ENCODE assay signal across 19 cellular contexts in the genomic region with DNA sequence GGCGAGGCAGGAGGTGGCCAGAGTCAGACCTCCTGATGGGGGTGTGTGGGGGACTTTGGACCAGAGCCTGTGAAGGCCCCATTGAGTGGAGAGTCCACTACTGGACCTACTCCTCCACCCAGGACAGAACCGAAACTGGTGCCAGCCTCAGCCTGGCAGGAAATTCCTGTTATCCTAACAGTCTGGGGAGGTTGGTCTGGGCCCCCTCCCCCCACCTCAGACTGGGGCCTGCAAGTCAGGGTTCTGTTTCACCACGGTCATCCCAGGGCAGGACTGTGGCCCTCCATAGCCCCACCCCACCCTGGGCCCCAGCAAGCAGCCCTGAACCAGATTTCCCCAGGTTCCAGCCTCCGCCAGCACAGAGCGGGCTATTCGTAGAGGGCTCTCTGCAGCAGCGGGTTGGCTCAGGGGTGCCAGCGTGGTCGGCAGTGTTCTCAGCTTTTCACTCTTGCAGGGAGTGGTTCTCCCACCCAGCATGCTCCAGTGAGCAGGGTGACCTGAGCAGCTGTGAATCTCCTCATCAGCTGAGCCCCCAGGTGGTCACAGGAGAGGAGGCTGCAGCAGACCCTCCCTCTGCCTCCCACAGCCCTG.
"Had no signal": no experiment of that assay in that cellular context is flagged by ENCODE, and none has a peak within 500 bp of the region (broad histone marks: within the 10 kb centered on the region; RNA-seq: fewer than 3 reads in every experiment).

No MANE protein-coding gene starts in this region.

- H3K4me1 Mint-ChIP-seq: activated CD4-positive, alpha-beta T cell treated with anti-CD3 and anti-CD28 coated beads, Interleukin-2, amount 10 ng/mL, durations not matched to agents 7 days and 5 days had no signal

- H3K27ac Mint-ChIP-seq: activated CD4-positive, alpha-beta T cell treated with anti-CD3 and anti-CD28 coated beads, Interleukin-2, amount 10 ng/mL, durations not matched to agents 7 days and 5 days; effector memory CD8-positive, alpha-beta T cell; T-helper 1 cell treated with Interleukin-12 subunit alpha and Interleukin-12 subunit beta and Interleukin-4 antibody, amounts not matched to agents 30 μg/mL and 1 μg/mL, for 36 hours had no signal

- H3K36me3 Mint-ChIP-seq: activated naive CD4-positive, alpha-beta T cell treated with anti-CD3 and anti-CD28 coated beads, Interleukin-2, amount 50 U/mL, for 72 hours had no signal

- H3K4me3 ChIP-seq: hepatocyte, tibial artery had no signal

- H3K36me3 ChIP-seq: tibial artery had no signal

- DNase-seq: activated CD4-positive, alpha-beta T cell treated with anti-CD3 and anti-CD28 coated beads, Interleukin-2, amount 10 ng/mL, durations not matched to agents 7 days and 5 days; activated CD8-positive, alpha-beta T cell treated with anti-CD3 and anti-CD28 coated beads, Interleukin-2, amount 10 ng/mL, durations not matched to agents 7 days and 5 days; activated gamma-delta T cell treated with Interleukin-2 at 50 U/mL for 16 hours; activated T-cell treated with anti-CD3 and anti-CD28 coated beads, Interleukin-2, amount 50 U/mL, for 48 hours; effector memory CD8-positive, alpha-beta T cell; foreskin fibroblast; mammary epithelial cell; nucleus accumbens; stimulated activated CD4-positive, alpha-beta T cell treated with anti-CD3 and anti-CD28 coated beads, Interleukin-2, amount 100 ng/mL, for 24 hours; stimulated activated naive CD4-positive, alpha-beta T cell treated with Interleukin-2 at 50 U/mL for 16 hours had no signal

- ATAC-seq: activated CD4-positive, CD25-positive, alpha-beta regulatory T cell treated with anti-CD3 and anti-CD28 coated beads, Interleukin-2, amount 50 U/mL, for 24 hours; activated CD8-positive, alpha-beta T cell treated with anti-CD3 and anti-CD28 coated beads, Interleukin-2, amount 10 ng/mL, durations not matched to agents 7 days and 5 days; activated naive CD4-positive, alpha-beta T cell treated with anti-CD3 and anti-CD28 coated beads, Interleukin-2, amount 50 U/mL, for 72 hours; effector memory CD8-positive, alpha-beta T cell; left lobe of liver had no signal

- FAIRE-seq: urothelium cell line had no signal

- H3K27me3 ChIP-seq: hepatocyte had no signal

- H3K9me3 Mint-ChIP-seq: activated CD4-positive, alpha-beta T cell treated with anti-CD3 and anti-CD28 coated beads, Interleukin-2, amount 10 ng/mL, durations not matched to agents 7 days and 5 days; activated naive CD4-positive, alpha-beta T cell treated with anti-CD3 and anti-CD28 coated beads, Interleukin-2, amount 50 U/mL, for 72 hours; effector memory CD8-positive, alpha-beta T cell; nephron; T-helper 1 cell treated with Interleukin-12 subunit alpha and Interleukin-12 subunit beta and Interleukin-4 antibody, amounts not matched to agents 30 μg/mL and 1 μg/mL, for 36 hours had no signal

- H3K4me1 ChIP-seq: tibial artery had no signal

- H3K27ac ChIP-seq: epithelial cell of prostate, hepatocyte, tibial artery had no signal

- H3K4me3 Mint-ChIP-seq: activated CD4-positive, alpha-beta T cell treated with anti-CD3 and anti-CD28 coated beads, Interleukin-2, amount 10 ng/mL, durations not matched to agents 7 days and 5 days; activated CD8-positive, alpha-beta T cell treated with anti-CD3 and anti-CD28 coated beads, Interleukin-2, amount 10 ng/mL, durations not matched to agents 7 days and 5 days; effector memory CD8-positive, alpha-beta T cell; nephron; T-helper 1 cell treated with Interleukin-12 subunit alpha and Interleukin-12 subunit beta and Interleukin-4 antibody, amounts not matched to agents 30 μg/mL and 1 μg/mL, for 36 hours had no signal

- H3K9me3 ChIP-seq: tibial artery had no signal
